Comparison of ENCODE assay signal across 22 cellular contexts in the genomic region with DNA sequence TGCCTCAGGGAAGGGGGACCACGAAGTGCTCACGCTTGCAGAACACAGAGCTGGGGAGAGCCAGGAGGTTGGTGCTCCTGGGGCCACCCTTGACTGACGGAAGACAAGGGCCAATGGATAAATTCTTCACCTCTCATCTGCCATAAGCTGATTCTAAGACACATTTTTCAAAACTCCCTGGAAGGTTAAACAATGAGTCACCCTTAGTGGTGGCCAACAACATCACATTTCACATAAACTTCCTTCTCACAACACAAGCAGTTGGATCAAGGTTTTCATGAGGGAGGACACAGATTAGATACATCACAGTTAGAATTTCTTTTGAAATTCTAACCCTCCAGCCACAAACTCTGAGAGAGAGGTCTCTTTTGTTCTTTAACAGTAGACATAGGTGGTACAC.
DNase-seq lines count a peak whose midpoint lies in the region; ATAC-seq, FAIRE-seq and TF ChIP-seq lines count a peak whose summit lies in the region.
"Had no signal": no experiment of that assay in that cellular context is flagged by ENCODE, and none has a peak within 500 bp of the region (broad histone marks: within the 10 kb centered on the region; RNA-seq: fewer than 3 reads in every experiment).

No MANE protein-coding gene starts in this region.

- no peaks in the 10 kb centered on the region for H3K27me3 ChIP-seq in astrocyte (ENCODE audit: insufficient read depth, low read length)
- no peaks in the 10 kb centered on the region for H3K27me3 ChIP-seq in colonic mucosa
- no peaks in the 10 kb centered on the region for H3K27me3 ChIP-seq in vagina

- ATAC-seq in A549: no peak

- H3K27me3 Mint-ChIP-seq in astrocyte (ENCODE audit: low read depth, unreplicated experiment): no peaks in the 10 kb centered on the region
- H3K27me3 Mint-ChIP-seq in type B pancreatic cell: peaks cover 3% of the 10 kb centered on the region
- H3K27me3 Mint-ChIP-seq: B cell had no signal

- H3K4me2 ChIP-seq in A549 (peak overlapping the region; percentile 29; the same call in 2 of the 3 replicates), astrocyte (ENCODE audit: low read length) (no peak overlapping the region)

- no peak for TF ChIP-seq RAD21 in A549 (conservative IDR thresholded peaks at IDR 0.05 in 1 of 2, IDR thresholded peaks at IDR 0.05 in 1 of 2)

- H3K4me3 Mint-ChIP-seq in astrocyte (ENCODE audit: unreplicated experiment) (no peak overlapping the region), type B pancreatic cell (no peak overlapping the region)
- H3K4me3 Mint-ChIP-seq: B cell, CD14-positive monocyte had no signal

- H3K4me3 ChIP-seq in A549: no peak overlapping the region
- H3K4me3 ChIP-seq in astrocyte (ENCODE audit: insufficient read depth, low read depth, low read length): no peak overlapping the region
- H3K4me3 ChIP-seq in colonic mucosa: no peak overlapping the region
- no peak overlapping the region for H3K4me3 ChIP-seq in vagina

- no peaks in the 10 kb centered on the region for H3K36me3 Mint-ChIP-seq in astrocyte (ENCODE audit: low read depth, unreplicated experiment)
- no peaks in the 10 kb centered on the region for H3K36me3 Mint-ChIP-seq in type B pancreatic cell
- H3K36me3 Mint-ChIP-seq: CD14-positive monocyte had no signal

- CTCF ChIA-PET in A549 (lab: Yijun Ruan, JAX): no interaction called here

- TF ChIP-seq EP300 in A549 (IDR thresholded peaks at IDR 0.05): no peak

- POLR2A ChIA-PET in A549 (lab: Yijun Ruan, JAX): no interaction called here

- H3K9me3 Mint-ChIP-seq in astrocyte (ENCODE audit: unreplicated experiment) (no peaks in the 10 kb centered on the region), type B pancreatic cell (no peaks in the 10 kb centered on the region)

- intact Hi-C loops in colonic mucosa (cut with DNase I): no loop called here
- intact Hi-C loops in vagina (cut with DNase I): no loop called here

- H3K27ac ChIP-seq in A549 (no peak overlapping the region), astrocyte (ENCODE audit: low read depth, low read length) (no peak overlapping the region), colonic mucosa (no peak overlapping the region), vagina (no peak overlapping the region)

- H3K9me3 ChIP-seq in A549 (no peaks in the 10 kb centered on the region), astrocyte (ENCODE audit: insufficient read depth, low read depth, low read length) (no peaks in the 10 kb centered on the region), colonic mucosa (no peaks in the 10 kb centered on the region), vagina (no peaks in the 10 kb centered on the region)

- H3K4me1 Mint-ChIP-seq in astrocyte (ENCODE audit: low read depth, unreplicated experiment) (peaks cover 5% of the 10 kb centered on the region), type B pancreatic cell (ENCODE audit: unreplicated experiment) (no peaks in the 10 kb centered on the region)
- H3K4me1 Mint-ChIP-seq: B cell, CD14-positive monocyte had no signal

- no peaks in the 10 kb centered on the region for H3K79me2 ChIP-seq in astrocyte (ENCODE audit: insufficient read depth, low read length)

- H3K27ac Mint-ChIP-seq in astrocyte (ENCODE audit: unreplicated experiment): no peak overlapping the region
- no peak overlapping the region for H3K27ac Mint-ChIP-seq in type B pancreatic cell
- H3K27ac Mint-ChIP-seq: B cell had no signal

- WGBS in A549 (ENCODE audit: missing lambda C conversion rate): 35% methylated on average over 2 of the region's 3 CpGs

- H3K36me3 ChIP-seq in astrocyte (ENCODE audit: insufficient read depth, low read length) (no peaks in the 10 kb centered on the region), colonic mucosa (no peaks in the 10 kb centered on the region), vagina (no peaks in the 10 kb centered on the region)

- H2AFZ ChIP-seq in astrocyte (ENCODE audit: low read depth, low read length): no peak overlapping the region

- no peaks in the 10 kb centered on the region for H4K20me1 ChIP-seq in astrocyte (ENCODE audit: insufficient read depth, low read length)

- no peak for TF ChIP-seq POLR2A in A549 (IDR thresholded peaks at IDR 0.05; ENCODE audit: low read length)
- TF ChIP-seq POLR2A in vagina (IDR thresholded peaks at IDR 0.05): no peak

- H3K4me1 ChIP-seq in A549 (peaks cover 9% of the 10 kb centered on the region; the same call in 1 of the 3 replicates), astrocyte (ENCODE audit: insufficient read depth, low read length) (peaks cover 5% of the 10 kb centered on the region), colonic mucosa (no peaks in the 10 kb centered on the region), vagina (no peaks in the 10 kb centered on the region)

- DNase-seq in A549 (ENCODE audit: low read depth in 1 of 2, low spot score in 1 of 2): peak in 1 of 2 experiments; percentile 21
- peak; percentile 63 for DNase-seq in Daoy (ENCODE audit: low read depth)
- peak; percentile 10 for DNase-seq in astrocyte (ENCODE audit: low read depth)
- DNase-seq in kidney glomerular epithelial cell (lab: John Stamatoyannopoulos, UW): peak; percentile 2
- no peak for DNase-seq in colonic mucosa
- no peak for DNase-seq in type B pancreatic cell (ENCODE audit: extremely low spot score, unreplicated experiment)
- no peak for DNase-seq in vagina (ENCODE audit: extremely low spot score in 2 of 2)
- no peak for DNase-seq in NCI-H345 treated with DMSO at 0.1 percent for 48 hours (lab: John Stamatoyannopoulos, UW; ENCODE audit: unreplicated experiment)
- DNase-seq: DND-41, Karpas-422, NCI-H1694, NCI-H2081, NCI-H2171, NCI-H345, NCI-H524 treated with DMSO at 0.1 percent for 48 hours had no signal

- FAIRE-seq in A549 (lab: Jason Lieb, UNC): no peak
- no peak for FAIRE-seq in astrocyte (lab: Jason Lieb, UNC)
- FAIRE-seq: G401.6, GM18507, GM19239, H54, RCC 7860 had no signal

- H3K9ac ChIP-seq in astrocyte (ENCODE audit: low read length) (no peak overlapping the region), colonic mucosa (ENCODE audit: low read depth in 2 of 2, low read length in 2 of 2) (no peak overlapping the region)

- TF ChIP-seq CTCF in A549 (IDR thresholded peaks at IDR 0.05): no peak
- TF ChIP-seq CTCF in astrocyte (IDR thresholded peaks at IDR 0.05; ENCODE audit: insufficient read depth, low read depth, low read length): no peak
- TF ChIP-seq CTCF in colonic mucosa (IDR thresholded peaks at IDR 0.05): no peak
- no peak for TF ChIP-seq CTCF in type B pancreatic cell (conservative IDR thresholded peaks at IDR 0.05)
- TF ChIP-seq CTCF in vagina (IDR thresholded peaks at IDR 0.05): no peak

TF ChIP-seq in A549, 52 proteins besides CTCF, POLR2A, EP300 and RAD21:
- TF ChIP-seq FOSL2 (IDR thresholded peaks at IDR 0.05) (no peak), FOSL2 (CRISPR knock-in tag; IDR thresholded peaks at IDR 0.05) (peak; percentile 38; the same call in 1 of the 2 replicates), NPAS2 (CRISPR knock-in tag; IDR thresholded peaks at IDR 0.05; ENCODE audit: borderline replicate concordance) (no peak)

Comparison
In these comparisons a context has a peak if more than half of its experiments do, and no peak if none do; other contexts are left out.
1. DNase-seq: peak in Daoy (single experiment), astrocyte (single experiment) and kidney glomerular epithelial cell (single experiment); none in colonic mucosa (single experiment), type B pancreatic cell (single experiment), vagina (0 of 2) and NCI-H345 treated with DMSO at 0.1 percent for 48 hours (single experiment).